In the genomic region with DNA sequence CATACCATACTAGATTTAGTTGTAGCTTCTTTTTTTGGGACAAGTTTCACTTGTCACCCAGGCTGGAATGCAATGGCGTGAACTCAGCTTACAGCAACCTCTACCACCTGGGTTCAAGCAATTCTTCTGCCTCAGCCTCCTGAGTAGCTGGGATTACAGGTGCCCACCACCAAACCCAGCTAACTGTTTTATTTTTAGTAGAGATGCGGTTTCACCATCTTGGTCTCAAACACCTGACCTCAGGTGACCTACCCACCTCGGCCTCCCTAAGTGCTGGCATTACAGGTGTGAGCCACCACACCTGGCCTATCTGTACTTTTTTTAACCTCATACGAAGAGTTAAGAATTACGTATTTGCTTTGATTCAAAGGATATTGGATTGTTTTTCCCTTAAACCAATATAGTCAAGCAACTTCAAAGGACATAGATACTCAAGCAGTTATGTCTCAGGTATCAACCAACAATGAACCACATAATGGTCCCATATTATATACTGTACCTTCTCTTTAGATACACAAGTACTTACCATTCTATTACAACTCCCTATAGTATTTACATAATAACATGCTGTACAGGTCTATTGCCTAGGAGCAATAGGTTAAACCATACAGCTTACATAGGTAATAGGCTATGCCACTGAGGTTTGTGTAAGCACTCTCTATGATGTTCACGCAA, we compare ENCODE assay signal across 21 cellular contexts.
"Had no signal": no experiment of that assay in that cellular context is flagged by ENCODE, and none has a peak within 500 bp of the region (broad histone marks: within the 10 kb centered on the region; RNA-seq: fewer than 3 reads in every experiment).

No MANE protein-coding gene starts in this region.

- H3K4me3 Mint-ChIP-seq: activated naive CD8-positive, alpha-beta T cell; activated T-cell treated with anti-CD3 and anti-CD28 coated beads, Interleukin-2, amount 50 U/mL, for 24 hours; activated T-helper 17 cell treated with anti-CD3 and anti-CD28 coated beads, Interleukin-2, amount 50 U/mL, for 72 hours; natural killer cell; stimulated activated naive CD8-positive, alpha-beta T cell treated with anti-CD3 and anti-CD28 coated beads, Interleukin-15, amount 100 ng/mL, for 72 hours; T-helper 2 cell treated with Interferon-gamma antibody and Interleukin-4, amounts not matched to agents 5 μg/mL and 100 μg/mL, for 36 hours had no signal

- H3K27me3 ChIP-seq: adrenal gland, ascending aorta, colonic mucosa, dorsolateral prefrontal cortex, gastroesophageal sphincter, pancreas, right atrium auricular region, tibial artery had no signal

- H3K36me3 Mint-ChIP-seq: natural killer cell had no signal

- DNase-seq: activated CD4-positive, alpha-beta T cell treated with anti-CD3 and anti-CD28 coated beads for 1 hour; activated T-cell treated with anti-CD3 and anti-CD28 coated beads, Interleukin-2, amount 50 U/mL, for 24 hours; adrenal gland; colonic mucosa; dorsolateral prefrontal cortex; head of caudate nucleus; hypothalamus; left ventricle myocardium superior; midbrain; natural killer cell; pancreas; psoas muscle; stimulated activated naive CD8-positive, alpha-beta T cell treated with anti-CD3 and anti-CD28 coated beads, Interleukin-15, amount 100 ng/mL, for 72 hours; tibial artery had no signal

- H3K4me1 ChIP-seq: colonic mucosa had no signal

- ATAC-seq: activated T-helper 17 cell treated with anti-CD3 and anti-CD28 coated beads, Interleukin-2, amount 50 U/mL, for 72 hours; gastroesophageal sphincter; left ventricle myocardium superior; natural killer cell; psoas muscle; stimulated activated naive CD8-positive, alpha-beta T cell treated with anti-CD3 and anti-CD28 coated beads, Interleukin-15, amount 100 ng/mL, for 72 hours had no signal

- H3K27me3 Mint-ChIP-seq: activated naive CD8-positive, alpha-beta T cell; activated T-cell treated with anti-CD3 and anti-CD28 coated beads, Interleukin-2, amount 50 U/mL, for 24 hours; activated T-helper 17 cell treated with anti-CD3 and anti-CD28 coated beads, Interleukin-2, amount 50 U/mL, for 72 hours; stimulated activated naive CD8-positive, alpha-beta T cell treated with anti-CD3 and anti-CD28 coated beads, Interleukin-15, amount 100 ng/mL, for 72 hours had no signal

- H3K4me3 ChIP-seq: adrenal gland, ascending aorta, colonic mucosa, dorsolateral prefrontal cortex, gastroesophageal sphincter, pancreas, psoas muscle, right atrium auricular region, tibial artery had no signal

- H3K9me3 ChIP-seq: adrenal gland, ascending aorta, colonic mucosa, gastroesophageal sphincter, pancreas, psoas muscle, right atrium auricular region, tibial artery had no signal

- H3K27ac ChIP-seq: adrenal gland, ascending aorta, colonic mucosa, dorsolateral prefrontal cortex, gastroesophageal sphincter, pancreas, psoas muscle, right atrium auricular region, tibial artery, VCaP had no signal

- H3K27ac Mint-ChIP-seq: activated naive CD8-positive, alpha-beta T cell; activated T-cell treated with anti-CD3 and anti-CD28 coated beads, Interleukin-2, amount 50 U/mL, for 24 hours; activated T-helper 17 cell treated with anti-CD3 and anti-CD28 coated beads, Interleukin-2, amount 50 U/mL, for 72 hours; T-helper 2 cell treated with Interferon-gamma antibody and Interleukin-4, amounts not matched to agents 5 μg/mL and 100 μg/mL, for 36 hours had no signal

- H3K9me3 Mint-ChIP-seq: activated T-cell treated with anti-CD3 and anti-CD28 coated beads, Interleukin-2, amount 50 U/mL, for 24 hours; activated T-helper 17 cell treated with anti-CD3 and anti-CD28 coated beads, Interleukin-2, amount 50 U/mL, for 72 hours; natural killer cell; stimulated activated naive CD8-positive, alpha-beta T cell treated with anti-CD3 and anti-CD28 coated beads, Interleukin-15, amount 100 ng/mL, for 72 hours; T-helper 2 cell treated with Interferon-gamma antibody and Interleukin-4, amounts not matched to agents 5 μg/mL and 100 μg/mL, for 36 hours had no signal
